Comparison of ENCODE assay signal across 1 cellular context in the genomic region with DNA sequence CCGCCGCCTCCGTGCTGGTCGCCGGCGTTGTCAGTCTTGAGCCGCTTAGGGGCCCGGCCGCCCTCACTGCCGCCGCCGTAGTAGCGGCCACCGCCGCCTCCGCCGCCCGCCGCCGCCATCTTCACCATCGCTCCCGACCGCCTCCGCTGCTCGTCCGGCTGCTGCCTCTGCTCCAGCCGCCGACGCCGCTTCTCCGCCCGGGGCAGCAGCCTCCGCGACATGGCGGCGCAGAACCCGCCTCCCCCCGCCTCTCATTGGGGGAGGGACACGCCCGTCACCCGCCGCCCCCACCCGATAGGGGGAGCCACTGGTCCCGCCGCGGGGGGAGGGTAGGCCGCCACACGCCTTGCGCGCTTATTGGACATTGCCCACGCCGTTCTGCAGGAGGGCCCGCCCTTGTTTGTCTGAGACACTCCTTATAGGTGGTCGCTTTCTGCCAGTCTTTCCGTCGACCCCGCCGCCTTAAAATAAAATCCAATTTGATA.
A peak's percentile ranks its signal among the peaks of the same experiment; 100 is the strongest.
TF ChIP-seq lines count a peak whose summit lies in the region.

A gene (minus strand): TSS at position 241 of the 485 bp plus-strand sequence. CDS start 20 bp downstream, at position 221.

TF ChIP-seq in HepG2, 621 proteins besides CTCF, POLR2A, EP300 and RAD21 (continued from another document):
- TF ChIP-seq, protein P1, sequence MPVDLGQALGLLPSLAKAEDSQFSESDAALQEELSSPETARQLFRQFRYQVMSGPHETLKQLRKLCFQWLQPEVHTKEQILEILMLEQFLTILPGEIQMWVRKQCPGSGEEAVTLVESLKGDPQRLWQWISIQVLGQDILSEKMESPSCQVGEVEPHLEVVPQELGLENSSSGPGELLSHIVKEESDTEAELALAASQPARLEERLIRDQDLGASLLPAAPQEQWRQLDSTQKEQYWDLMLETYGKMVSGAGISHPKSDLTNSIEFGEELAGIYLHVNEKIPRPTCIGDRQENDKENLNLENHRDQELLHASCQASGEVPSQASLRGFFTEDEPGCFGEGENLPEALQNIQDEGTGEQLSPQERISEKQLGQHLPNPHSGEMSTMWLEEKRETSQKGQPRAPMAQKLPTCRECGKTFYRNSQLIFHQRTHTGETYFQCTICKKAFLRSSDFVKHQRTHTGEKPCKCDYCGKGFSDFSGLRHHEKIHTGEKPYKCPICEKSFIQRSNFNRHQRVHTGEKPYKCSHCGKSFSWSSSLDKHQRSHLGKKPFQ (CRISPR knock-in tag; IDR thresholded peaks at IDR 0.05; ENCODE audit: insufficient replicate concordance), result no peak
- TF ChIP-seq ATF1 (CRISPR knock-in tag; IDR thresholded peaks at IDR 0.05) (no peak), ZC3H13 (CRISPR knock-in tag; IDR thresholded peaks at IDR 0.05) (0 out of 2 replicates have a peak, but pooled peaks have one; percentile 24), ZBTB7B (CRISPR knock-in tag; IDR thresholded peaks at IDR 0.05) (no peak), SMC3 (IDR thresholded peaks at IDR 0.05; ENCODE audit: low read length) (no peak), CHD4 (IDR thresholded peaks at IDR 0.05; ENCODE audit: borderline replicate concordance, low read length) (no peak), PAF1 (CRISPR knock-in tag; IDR thresholded peaks at IDR 0.05) (no peak), SKI (IDR thresholded peaks at IDR 0.05; ENCODE audit: partially characterized antibody) (peak; percentile 23), HDAC1 (CRISPR knock-in tag; IDR thresholded peaks at IDR 0.05) (peak; percentile 79), ATF7-NPFF (CRISPR knock-in tag; IDR thresholded peaks at IDR 0.05; ENCODE audit: low read depth) (peak; percentile 65; the same call in 1 of the 2 replicates), ZFP36L2 (CRISPR knock-in tag; IDR thresholded peaks at IDR 0.05) (no peak), ZNF143 (CRISPR knock-in tag; IDR thresholded peaks at IDR 0.05) (0 out of 2 replicates have a peak, but pooled peaks have one; percentile 22), HIVEP1 (CRISPR knock-in tag; IDR thresholded peaks at IDR 0.05) (no peak)
- TF ChIP-seq, protein P2, sequence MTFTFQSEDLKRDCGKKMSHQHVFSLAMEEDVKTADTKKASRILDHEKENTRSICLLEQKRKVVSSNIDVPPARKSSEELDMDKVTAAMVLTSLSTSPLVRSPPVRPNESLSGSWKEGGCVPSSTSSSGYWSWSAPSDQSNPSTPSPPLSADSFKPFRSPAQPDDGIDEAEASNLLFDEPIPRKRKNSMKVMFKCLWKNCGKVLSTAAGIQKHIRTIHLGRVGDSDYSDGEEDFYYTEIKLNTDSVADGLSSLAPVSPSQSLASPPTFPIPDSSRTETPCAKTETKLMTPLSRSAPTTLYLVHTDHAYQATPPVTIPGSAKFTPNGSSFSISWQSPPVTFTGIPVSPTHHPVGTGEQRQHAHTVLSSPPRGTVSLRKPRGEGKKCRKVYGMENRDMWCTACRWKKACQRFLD (CRISPR knock-in tag; IDR thresholded peaks at IDR 0.05; ENCODE audit: borderline replicate concordance), result 0 out of 2 replicates have a peak, but pooled peaks have one; percentile 2
- TF ChIP-seq, protein P3, sequence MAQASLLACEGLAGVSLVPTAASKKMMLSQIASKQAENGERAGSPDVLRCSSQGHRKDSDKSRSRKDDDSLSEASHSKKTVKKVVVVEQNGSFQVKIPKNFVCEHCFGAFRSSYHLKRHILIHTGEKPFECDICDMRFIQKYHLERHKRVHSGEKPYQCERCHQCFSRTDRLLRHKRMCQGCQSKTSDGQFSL (CRISPR knock-in tag; IDR thresholded peaks at IDR 0.05), result no peak; the same call in 1 of the 2 replicates
- TF ChIP-seq, protein P4, sequence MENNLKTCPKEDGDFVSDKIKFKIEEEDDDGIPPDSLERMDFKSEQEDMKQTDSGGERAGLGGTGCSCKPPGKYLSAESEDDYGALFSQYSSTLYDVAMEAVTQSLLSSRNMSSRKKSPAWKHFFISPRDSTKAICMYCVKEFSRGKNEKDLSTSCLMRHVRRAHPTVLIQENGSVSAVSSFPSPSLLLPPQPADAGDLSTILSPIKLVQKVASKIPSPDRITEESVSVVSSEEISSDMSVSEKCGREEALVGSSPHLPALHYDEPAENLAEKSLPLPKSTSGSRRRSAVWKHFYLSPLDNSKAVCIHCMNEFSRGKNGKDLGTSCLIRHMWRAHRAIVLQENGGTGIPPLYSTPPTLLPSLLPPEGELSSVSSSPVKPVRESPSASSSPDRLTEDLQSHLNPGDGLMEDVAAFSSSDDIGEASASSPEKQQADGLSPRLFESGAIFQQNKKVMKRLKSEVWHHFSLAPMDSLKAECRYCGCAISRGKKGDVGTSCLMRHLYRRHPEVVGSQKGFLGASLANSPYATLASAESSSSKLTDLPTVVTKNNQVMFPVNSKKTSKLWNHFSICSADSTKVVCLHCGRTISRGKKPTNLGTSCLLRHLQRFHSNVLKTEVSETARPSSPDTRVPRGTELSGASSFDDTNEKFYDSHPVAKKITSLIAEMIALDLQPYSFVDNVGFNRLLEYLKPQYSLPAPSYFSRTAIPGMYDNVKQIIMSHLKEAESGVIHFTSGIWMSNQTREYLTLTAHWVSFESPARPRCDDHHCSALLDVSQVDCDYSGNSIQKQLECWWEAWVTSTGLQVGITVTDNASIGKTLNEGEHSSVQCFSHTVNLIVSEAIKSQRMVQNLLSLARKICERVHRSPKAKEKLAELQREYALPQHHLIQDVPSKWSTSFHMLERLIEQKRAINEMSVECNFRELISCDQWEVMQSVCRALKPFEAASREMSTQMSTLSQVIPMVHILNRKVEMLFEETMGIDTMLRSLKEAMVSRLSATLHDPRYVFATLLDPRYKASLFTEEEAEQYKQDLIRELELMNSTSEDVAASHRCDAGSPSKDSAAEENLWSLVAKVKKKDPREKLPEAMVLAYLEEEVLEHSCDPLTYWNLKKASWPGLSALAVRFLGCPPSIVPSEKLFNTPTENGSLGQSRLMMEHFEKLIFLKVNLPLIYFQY (CRISPR knock-in tag; IDR thresholded peaks at IDR 0.05; ENCODE audit: borderline replicate concordance), result no peak
